Comparison of ENCODE assay signal across 1 cellular context in the genomic region with DNA sequence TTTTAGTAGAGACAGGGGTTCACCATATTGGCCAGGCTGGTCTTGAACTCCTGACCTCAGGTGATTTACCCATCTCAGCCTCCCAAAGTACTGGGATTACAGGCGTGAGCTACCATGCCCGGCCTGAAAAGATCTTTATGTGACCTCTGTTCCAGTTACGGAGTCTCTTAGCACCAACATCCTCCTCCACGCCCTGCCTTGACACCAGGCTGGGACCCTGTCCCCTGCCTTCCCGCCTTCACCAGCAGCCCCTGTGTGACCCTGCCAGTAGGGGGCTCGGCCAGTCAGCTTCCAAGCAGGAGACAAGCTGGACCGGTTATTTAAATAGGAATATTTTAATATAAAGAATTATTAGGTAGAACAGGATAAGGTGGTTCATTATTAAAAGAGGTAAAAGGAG.
TF ChIP-seq lines count a peak whose summit lies in the region.

No MANE protein-coding gene starts in this region.

TF ChIP-seq in H1, 55 proteins besides CTCF, POLR2A, EP300 and RAD21:
- TF ChIP-seq CHD2 (IDR thresholded peaks at IDR 0.05; ENCODE audit: low read length) (no peak), HDAC2 (IDR thresholded peaks at IDR 0.05; ENCODE audit: borderline replicate concordance in 1 of 2, low read depth in 2 of 2, low read length in 2 of 2) (no peak), SP2 (IDR thresholded peaks at IDR 0.05; ENCODE audit: low read length) (no peak), TCF12 (IDR thresholded peaks at IDR 0.05; ENCODE audit: low read depth, low read length) (no peak), SRF (IDR thresholded peaks at IDR 0.05; ENCODE audit: low read depth, low read length) (no peak), EZH2 (IDR thresholded peaks at IDR 0.05; ENCODE audit: low read depth, low read length, severe bottlenecking) (no peak), FOSL1 (IDR thresholded peaks at IDR 0.05; ENCODE audit: insufficient read depth, low read depth, low read length) (no peak), RFX5 (IDR thresholded peaks at IDR 0.05; ENCODE audit: borderline replicate concordance, low read depth, low read length) (no peak), JUN (IDR thresholded peaks at IDR 0.05; ENCODE audit: low read depth, low read length) (no peak), SAP30 (IDR thresholded peaks at IDR 0.05; ENCODE audit: insufficient read depth, insufficient replicate concordance, low read length) (no peak)
